8 cellular contexts compared by ENCODE assay signal in genomic region chr9:127968717-127969383, GRCh38. TPM values are rescaled to one million over a fixed set of nuclear protein-coding genes. Genes with fewer than 3 reads are reported as not detected.
DNase-seq lines count a peak whose midpoint lies in the region; ATAC-seq and TF ChIP-seq lines count a peak whose summit lies in the region.

No MANE protein-coding gene starts in this region.

- 0% methylated on average over 2 of the region's 10 CpGs for WGBS in right lobe of liver (ENCODE audit: insufficient coverage, low coverage, low lambda C conversion rate, missing lambda C conversion rate)
- WGBS in thymus: 89% methylated on average over 10 of the region's 10 CpGs

- peaks cover 35% of the 10 kb centered on the region for H4K20me1 ChIP-seq in Loucy (ENCODE audit: insufficient read depth, low read length, poor library complexity, severe bottlenecking)

- ATAC-seq in right lobe of liver (peak in 1 of 4 donors; percentile 9), GM18868 (IDR thresholded peaks at IDR 0.05; ENCODE audit: unreplicated experiment) (no peak), GM21786 (IDR thresholded peaks at IDR 0.05; ENCODE audit: unreplicated experiment) (no peak)

- peaks cover 92% of the 10 kb centered on the region for H3K79me2 ChIP-seq in Loucy (ENCODE audit: insufficient read depth, low read length)

- CTCF ChIA-PET in BJ (lab: Yijun Ruan, JAX): interaction anchor here (1.0 kb wide), 1 partner anchor 66 kb away, joined by 3 read pairs; no protein-coding TSS in a partner anchor

- TF ChIP-seq POLR2A in right lobe of liver (IDR thresholded peaks at IDR 0.05): no peak

- TF ChIP-seq CTCF in BJ (IDR thresholded peaks at IDR 0.05; ENCODE audit: insufficient read depth, low read depth, low read length) (no peak), Loucy (conservative IDR thresholded peaks at IDR 0.05; ENCODE audit: low read length) (no peak), brain microvascular endothelial cell (IDR thresholded peaks at IDR 0.05; ENCODE audit: low read depth, low read length, missing control alignments) (no peak), right lobe of liver (IDR thresholded peaks at IDR 0.05) (no peak)

- no peaks in the 10 kb centered on the region for H3F3A ChIP-seq in Loucy (ENCODE audit: low read depth)

- H3K27ac ChIP-seq in brain microvascular endothelial cell: no peak overlapping the region
- H3K27ac ChIP-seq in right lobe of liver: peak overlapping the region in 1 of 3 donors; percentile 5
- H3K27ac ChIP-seq in thymus (ENCODE audit: low read depth): peak overlapping the region; percentile 85

- in situ Hi-C loops in brain microvascular endothelial cell (cut with HindIII; ENCODE audit: low pct_ligation_motif_present, low sequenced_read_pairs): no loop called here

- H2AFZ ChIP-seq in Loucy (ENCODE audit: low read length): no peak overlapping the region

- no peaks in the 10 kb centered on the region for H3K27me3 ChIP-seq in BJ (ENCODE audit: control insufficient read depth, insufficient read depth, low read length)
- H3K27me3 ChIP-seq in Loucy (ENCODE audit: insufficient read depth, low read length, poor library complexity, severe bottlenecking): no peaks in the 10 kb centered on the region
- H3K27me3 ChIP-seq in brain microvascular endothelial cell (replicated peaks): no peaks in the 10 kb centered on the region
- H3K27me3 ChIP-seq in right lobe of liver: no peaks in the 10 kb centered on the region
- H3K27me3 ChIP-seq in thymus (ENCODE audit: control insufficient read depth, insufficient read depth): no peaks in the 10 kb centered on the region

- DNase-seq in BJ (ENCODE audit: low read depth): peak; percentile 69
- peak; percentile 76 for DNase-seq in brain microvascular endothelial cell
- DNase-seq in right lobe of liver: peak; percentile 73 to 77 (median 76)
- DNase-seq in NCI-H748 (lab: John Stamatoyannopoulos, UW; ENCODE audit: unreplicated experiment): no peak

- intact Hi-C loops in right lobe of liver (cut with DNase I): no loop called here

- H3K9me3 ChIP-seq in Loucy (ENCODE audit: insufficient read depth, low read depth, low read length): no peaks in the 10 kb centered on the region
- H3K9me3 ChIP-seq in right lobe of liver: no peaks in the 10 kb centered on the region
- H3K9me3 ChIP-seq in thymus (ENCODE audit: control insufficient read depth): no peaks in the 10 kb centered on the region

- H3K4me1 ChIP-seq in Loucy (ENCODE audit: insufficient read depth, low read length, poor library complexity, severe bottlenecking) (peaks cover 73% of the 10 kb centered on the region), right lobe of liver (peaks cover 0 to 96% (median 43%) of the 10 kb centered on the region in 4 donors), thymus (ENCODE audit: control insufficient read depth, insufficient read depth, low read length) (peaks cover 77% of the 10 kb centered on the region)

- H3K4me3 ChIP-seq in BJ (ENCODE audit: low read depth, low read length) (no peak overlapping the region), Loucy (ENCODE audit: low read length, poor library complexity, severe bottlenecking) (no peak overlapping the region), brain microvascular endothelial cell (ENCODE audit: low read depth, low read length) (no peak overlapping the region), right lobe of liver (no peak overlapping the region), thymus (ENCODE audit: low read length) (no peak overlapping the region)

- H3K36me3 ChIP-seq in BJ (ENCODE audit: control insufficient read depth, insufficient read depth, low read length): no peaks in the 10 kb centered on the region
- no peaks in the 10 kb centered on the region; the same call in 1 of the 2 replicates for H3K36me3 ChIP-seq in Loucy (ENCODE audit: insufficient read depth, low read length)
- H3K36me3 ChIP-seq in brain microvascular endothelial cell (replicated peaks): no peaks in the 10 kb centered on the region
- no peaks in the 10 kb centered on the region for H3K36me3 ChIP-seq in right lobe of liver
- H3K36me3 ChIP-seq in thymus (ENCODE audit: control insufficient read depth, insufficient read depth): peaks cover 18% of the 10 kb centered on the region

- peak overlapping the region; percentile 14 for H3K9ac ChIP-seq in Loucy (ENCODE audit: low read depth, low read length, poor library complexity, severe bottlenecking)

- no peaks in the 10 kb centered on the region for H3K9me2 ChIP-seq in Loucy (replicated peaks; ENCODE audit: low read depth, low read length)

- peak overlapping the region; percentile 79 for H3K4me2 ChIP-seq in Loucy (ENCODE audit: low read depth, low read length, poor library complexity, severe bottlenecking)

- POLR2A ChIA-PET in BJ (lab: Charles Lee): no interaction called here

RNA-seq across cellular contexts. Expression of gene EEIG1, which starts 11.9 kb away (rescaled TPM):
- 7.3 and 26.6 TPM in 2 replicates for polyA plus RNA-seq in BJ (2011; rRNA removed)
- polyA minus RNA-seq in BJ (2011; rRNA and poly(A)+ RNA removed): 5.3 and 10.7 TPM in 2 replicates
- 10 to 100 TPM in 5 of 6 experiments, 1 to 10 TPM in 1; 9.7 to 54.1 (median 23.6) TPM for total RNA-seq in right lobe of liver
- 51.4 TPM for polyA plus RNA-seq in thymus

RNA-seq across cellular contexts. Expression of gene DPM2, which starts 31.2 kb away (rescaled TPM):
- polyA plus RNA-seq in BJ (2011; rRNA removed) (35.0 and 55.3 TPM in 2 replicates), thymus (32.8 TPM)
- polyA minus RNA-seq in BJ (2011; rRNA and poly(A)+ RNA removed): 32.4 and 49.5 TPM in 2 replicates
- total RNA-seq in right lobe of liver: 10 to 100 TPM; 10.6 to 19.1 (median 13.9) TPM

RNA-seq across cellular contexts. Expression of gene PIP5KL1, which starts 38.3 kb away (rescaled TPM):
- 1.9 and 2.3 TPM in 2 replicates for polyA plus RNA-seq in BJ (2011; rRNA removed)
- polyA minus RNA-seq in BJ (2011; rRNA and poly(A)+ RNA removed): 0.98 and 1.1 TPM in 2 replicates
- total RNA-seq in right lobe of liver: under 1 TPM in 3 of 6 experiments, not detected in 3; 0.58 to 0.81 (median 0.70) TPM
- 1.2 TPM for polyA plus RNA-seq in thymus

RNA-seq across cellular contexts. Expression of gene ST6GALNAC4, which starts 52.0 kb away (rescaled TPM):
- 21.4 and 35.5 TPM in 2 replicates for polyA plus RNA-seq in BJ (2011; rRNA removed)
- 20.2 and 28.6 TPM in 2 replicates for polyA minus RNA-seq in BJ (2011; rRNA and poly(A)+ RNA removed)
- 10 to 100 TPM in 3 of 6 experiments, 1 to 10 TPM in 3; 3.2 to 23.8 (median 11.2) TPM for total RNA-seq in right lobe of liver
- 12.8 TPM for polyA plus RNA-seq in thymus
